Comparison of ENCODE assay signal across 16 cellular contexts in genomic region chr19:10805758-10806247, GRCh38. TPM values are rescaled to one million over a fixed set of nuclear protein-coding genes. Genes with fewer than 3 reads are reported as not detected.
DNase-seq lines count a peak whose midpoint lies in the region; ATAC-seq and TF ChIP-seq lines count a peak whose summit lies in the region.
"Had no signal": no experiment of that assay in that cellular context is flagged by ENCODE, and none has a peak within 500 bp of the region (broad histone marks: within the 10 kb centered on the region; RNA-seq: fewer than 3 reads in every experiment).

No MANE protein-coding gene starts in this region.

- H3K4me3 Mint-ChIP-seq in activated CD8-positive, alpha-beta T cell treated with anti-CD3 and anti-CD28 coated beads for 36 hours = no peak overlapping the region
- no peak overlapping the region for H3K4me3 Mint-ChIP-seq in activated CD8-positive, alpha-beta T cell treated with anti-CD3 and anti-CD28 coated beads, Interleukin-2, amount 10 ng/mL, durations not matched to agents 7 days and 5 days
- no peak overlapping the region for H3K4me3 Mint-ChIP-seq in endothelial cell (ENCODE audit: unreplicated experiment)
- H3K4me3 Mint-ChIP-seq: CD4-positive, CD25-positive, alpha-beta regulatory T cell had no signal

- H3K36me3 ChIP-seq in WERI-Rb-1 (peaks cover 70% of the 10 kb centered on the region), neutrophil (peaks cover 41% of the 10 kb centered on the region)

- H3K4me1 Mint-ChIP-seq in activated CD8-positive, alpha-beta T cell treated with anti-CD3 and anti-CD28 coated beads for 36 hours (ENCODE audit: low read depth) = peaks cover 16% of the 10 kb centered on the region
- peaks cover 22% of the 10 kb centered on the region for H3K4me1 Mint-ChIP-seq in activated CD8-positive, alpha-beta T cell treated with anti-CD3 and anti-CD28 coated beads, Interleukin-2, amount 10 ng/mL, durations not matched to agents 7 days and 5 days (ENCODE audit: low read depth)
- H3K4me1 Mint-ChIP-seq in endothelial cell (ENCODE audit: unreplicated experiment) = peaks cover 7% of the 10 kb centered on the region

- H3K27ac ChIP-seq in WERI-Rb-1 (peak overlapping the region; percentile 49), neutrophil (peak overlapping the region; percentile 91)
- H3K27ac ChIP-seq: Peyer's patch had no signal

- H3K36me3 Mint-ChIP-seq in activated CD8-positive, alpha-beta T cell treated with anti-CD3 and anti-CD28 coated beads for 36 hours (ENCODE audit: low read depth) = peaks cover 29% of the 10 kb centered on the region
- peaks cover 53% of the 10 kb centered on the region for H3K36me3 Mint-ChIP-seq in activated CD8-positive, alpha-beta T cell treated with anti-CD3 and anti-CD28 coated beads, Interleukin-2, amount 10 ng/mL, durations not matched to agents 7 days and 5 days (ENCODE audit: low read depth)
- peaks cover 41% of the 10 kb centered on the region for H3K36me3 Mint-ChIP-seq in endothelial cell (ENCODE audit: low read depth, unreplicated experiment)

- TF ChIP-seq CTCF in activated CD8-positive, alpha-beta T cell treated with anti-CD3 and anti-CD28 coated beads for 36 hours (IDR thresholded peaks at IDR 0.05) = no peak
- no peak for TF ChIP-seq CTCF in WERI-Rb-1 (IDR thresholded peaks at IDR 0.05; ENCODE audit: low read depth, low read length)
- no peak for TF ChIP-seq CTCF in neutrophil (IDR thresholded peaks at IDR 0.05)
- TF ChIP-seq CTCF in endothelial cell (IDR thresholded peaks at IDR 0.05; ENCODE audit: unreplicated experiment) = no peak

- POLR2A ChIA-PET in activated CD8-positive, alpha-beta T cell treated with anti-CD3 and anti-CD28 coated beads for 36 hours (lab: Charles Lee) = no interaction called here
- POLR2A ChIA-PET in activated CD8-positive, alpha-beta T cell treated with anti-CD3 and anti-CD28 coated beads, Interleukin-2, amount 10 ng/mL, durations not matched to agents 7 days and 5 days (lab: Charles Lee) = interaction anchor here (0.6 kb wide), 1 partner anchor 14 kb away, joined by 3 read pairs; no protein-coding TSS in a partner anchor

- no peaks in the 10 kb centered on the region for H3K9me3 Mint-ChIP-seq in activated CD8-positive, alpha-beta T cell treated with anti-CD3 and anti-CD28 coated beads for 36 hours
- no peaks in the 10 kb centered on the region for H3K9me3 Mint-ChIP-seq in activated CD8-positive, alpha-beta T cell treated with anti-CD3 and anti-CD28 coated beads, Interleukin-2, amount 10 ng/mL, durations not matched to agents 7 days and 5 days (ENCODE audit: insufficient read depth)
- H3K9me3 Mint-ChIP-seq in endothelial cell (ENCODE audit: unreplicated experiment) = no peaks in the 10 kb centered on the region
- H3K9me3 Mint-ChIP-seq: CD4-positive, CD25-positive, alpha-beta regulatory T cell had no signal

- intact Hi-C loops in activated CD8-positive, alpha-beta T cell treated with anti-CD3 and anti-CD28 coated beads for 36 hours (cut with micrococcal nuclease) = no loop called here

- H3K4me3 ChIP-seq in WERI-Rb-1 (ENCODE audit: low read depth, low read length) (no peak overlapping the region), neutrophil (ENCODE audit: low read depth in 1 of 2, low read length in 1 of 2) (peak overlapping the region; percentile 43 to 53)
- H3K4me3 ChIP-seq: MG63, Peyer's patch had no signal

- peak overlapping the region; percentile 21 for H3K27ac Mint-ChIP-seq in activated CD8-positive, alpha-beta T cell treated with anti-CD3 and anti-CD28 coated beads for 36 hours
- no peak overlapping the region for H3K27ac Mint-ChIP-seq in activated CD8-positive, alpha-beta T cell treated with anti-CD3 and anti-CD28 coated beads, Interleukin-2, amount 10 ng/mL, durations not matched to agents 7 days and 5 days
- H3K27ac Mint-ChIP-seq in endothelial cell (ENCODE audit: unreplicated experiment) = no peak overlapping the region

- H3K4me1 ChIP-seq in neutrophil (ENCODE audit: control insufficient read depth in 1 of 2, insufficient read depth in 1 of 2, low read depth in 1 of 2, low read length in 1 of 2) = peaks cover 58% of the 10 kb centered on the region in 2 experiments
- H3K4me1 ChIP-seq: Peyer's patch had no signal

- no peaks in the 10 kb centered on the region for H3K27me3 Mint-ChIP-seq in activated CD8-positive, alpha-beta T cell treated with anti-CD3 and anti-CD28 coated beads for 36 hours
- no peaks in the 10 kb centered on the region for H3K27me3 Mint-ChIP-seq in activated CD8-positive, alpha-beta T cell treated with anti-CD3 and anti-CD28 coated beads, Interleukin-2, amount 10 ng/mL, durations not matched to agents 7 days and 5 days (ENCODE audit: low read depth)
- H3K27me3 Mint-ChIP-seq in endothelial cell (ENCODE audit: unreplicated experiment) = peaks cover 14% of the 10 kb centered on the region
- H3K27me3 Mint-ChIP-seq: CD4-positive, CD25-positive, alpha-beta regulatory T cell had no signal

- no peak for DNase-seq in activated CD8-positive, alpha-beta T cell treated with anti-CD3 and anti-CD28 coated beads for 36 hours
- DNase-seq in activated CD8-positive, alpha-beta T cell treated with anti-CD3 and anti-CD28 coated beads, Interleukin-2, amount 10 ng/mL, durations not matched to agents 7 days and 5 days = no peak
- peak; percentile 87 for DNase-seq in D341Med (ENCODE audit: low spot score)
- DNase-seq in WERI-Rb-1 = peak; percentile 82
- DNase-seq in endothelial cell (ENCODE audit: low spot score) = no peak
- no peak for DNase-seq in UCSD-AML1 (lab: John Stamatoyannopoulos, UW; ENCODE audit: unreplicated experiment)
- DNase-seq: CD4-positive, CD25-positive, alpha-beta regulatory T cell; DND-41; GDM1; MG63; NCI-H1092 treated with DMSO at 0.1 percent for 48 hours; NCI-H1694 treated with DMSO at 0.1 percent for 48 hours; NCI-H774; Peyer's patch had no signal

- CTCF ChIA-PET in activated CD8-positive, alpha-beta T cell treated with anti-CD3 and anti-CD28 coated beads for 36 hours (lab: Charles Lee) = interaction anchor here (0.9 to 2.0 kb wide), 4 partner anchors 15 to 333 kb away, joined by 3 to 6 read pairs (median 3); partner anchors contain the start of gene DNM2
- CTCF ChIA-PET in activated CD8-positive, alpha-beta T cell treated with anti-CD3 and anti-CD28 coated beads, Interleukin-2, amount 10 ng/mL, durations not matched to agents 7 days and 5 days (lab: Charles Lee) = interaction anchor here (0.5 to 1.3 kb wide), 3 partner anchors 20 to 88 kb away, joined by 3 to 4 read pairs (median 3); partner anchors contain the start of gene DNM2

- H3K9me3 ChIP-seq in WERI-Rb-1 (ENCODE audit: severe bottlenecking) (no peaks in the 10 kb centered on the region), neutrophil (no peaks in the 10 kb centered on the region)
- H3K9me3 ChIP-seq: MG63, Peyer's patch had no signal

- H3K27me3 ChIP-seq in WERI-Rb-1 (ENCODE audit: insufficient read depth, low read depth, severe bottlenecking) (no peaks in the 10 kb centered on the region), neutrophil (no peaks in the 10 kb centered on the region)
- H3K27me3 ChIP-seq: MG63, Peyer's patch had no signal

- no peak for ATAC-seq in activated CD8-positive, alpha-beta T cell treated with anti-CD3 and anti-CD28 coated beads for 36 hours
- no peak for ATAC-seq in activated CD8-positive, alpha-beta T cell treated with anti-CD3 and anti-CD28 coated beads, Interleukin-2, amount 10 ng/mL, durations not matched to agents 7 days and 5 days
- no peak for ATAC-seq in GM19467 (IDR thresholded peaks at IDR 0.05; ENCODE audit: unreplicated experiment)

RNA-seq across cellular contexts. Expression of gene TMED1, which starts 30.2 kb away (rescaled TPM):
- 10 to 100 TPM; 12.9 to 15.0 TPM for total RNA-seq in activated CD8-positive, alpha-beta T cell treated with anti-CD3 and anti-CD28 coated beads for 36 hours
- 10 to 100 TPM in 1 of 2 experiments, 1 to 10 TPM in 1; 9.3 to 11.2 TPM for total RNA-seq in activated CD8-positive, alpha-beta T cell treated with anti-CD3 and anti-CD28 coated beads, Interleukin-2, amount 10 ng/mL, durations not matched to agents 7 days and 5 days
- total RNA-seq in endothelial cell (ENCODE audit: unreplicated experiment) = 22.1 TPM

RNA-seq across cellular contexts. Expression of gene C19orf38, which starts 42.4 kb away (rescaled TPM):
- total RNA-seq in activated CD8-positive, alpha-beta T cell treated with anti-CD3 and anti-CD28 coated beads for 36 hours = 1 to 10 TPM; 1.2 to 1.3 TPM
- 1 to 10 TPM; 1.1 to 2.2 TPM for total RNA-seq in activated CD8-positive, alpha-beta T cell treated with anti-CD3 and anti-CD28 coated beads, Interleukin-2, amount 10 ng/mL, durations not matched to agents 7 days and 5 days
- total RNA-seq in endothelial cell (ENCODE audit: unreplicated experiment) = not detected

Comparison
In these comparisons a context has a peak if more than half of its experiments do, and no peak if none do; other contexts are left out.
1. DNase-seq: peak in D341Med (single experiment) and WERI-Rb-1 (single experiment); none in activated CD8-positive, alpha-beta T cell treated with anti-CD3 and anti-CD28 coated beads for 36 hours (single experiment), activated CD8-positive, alpha-beta T cell treated with anti-CD3 and anti-CD28 coated beads, Interleukin-2, amount 10 ng/mL, durations not matched to agents 7 days and 5 days (single experiment), endothelial cell (single experiment) and UCSD-AML1 (single experiment).